In genomic region chr4:8534601-8535000, GRCh38 we compare ENCODE assay signal across 15 cellular contexts. TPM values are rescaled to one million over a fixed set of nuclear protein-coding genes. Genes with fewer than 3 reads are reported as not detected.
A peak's percentile ranks its signal among the peaks of the same experiment; 100 is the strongest.
DNase-seq lines count a peak whose midpoint lies in the region; ATAC-seq, FAIRE-seq and TF ChIP-seq lines count a peak whose summit lies in the region.
"Had no signal": no experiment of that assay in that cellular context is flagged by ENCODE, and none has a peak within 500 bp of the region (broad histone marks: within the 10 kb centered on the region; RNA-seq: fewer than 3 reads in every experiment).

No MANE protein-coding gene starts in this region.

- ATAC-seq in HCT116, result no peak
- ATAC-seq in left lung, result peak; percentile 6
- no peak for ATAC-seq in GM19324 (IDR thresholded peaks at IDR 0.05; ENCODE audit: low FRiP score, unreplicated experiment)
- ATAC-seq: gastrocnemius medialis had no signal

- H4K20me1 ChIP-seq in HCT116 (ENCODE audit: insufficient read depth), result no peaks in the 10 kb centered on the region

- TF ChIP-seq CTCF in HCT116 (IDR thresholded peaks at IDR 0.05 in 2 of 3, conservative IDR thresholded peaks at IDR 0.05 in 1 of 3; ENCODE audit: borderline replicate concordance in 1 of 3, insufficient read depth in 1 of 3, low read depth in 2 of 3, low read length in 2 of 3), result no peak
- TF ChIP-seq CTCF in bronchial epithelial cell (IDR thresholded peaks at IDR 0.05; ENCODE audit: insufficient read depth, low read length, severe bottlenecking), result no peak
- TF ChIP-seq CTCF in left lung (IDR thresholded peaks at IDR 0.05), result no peak

- H3K36me3 ChIP-seq in HCT116 (ENCODE audit: control insufficient read depth in 1 of 2, insufficient read depth in 2 of 2, low read length in 2 of 2), result no peaks in the 10 kb centered on the region
- H3K36me3 ChIP-seq in bronchial epithelial cell (ENCODE audit: control insufficient read depth, insufficient read depth, low read length), result no peaks in the 10 kb centered on the region
- H3K36me3 ChIP-seq in left lung, result no peaks in the 10 kb centered on the region
- H3K36me3 ChIP-seq: gastrocnemius medialis had no signal

- H2AFZ ChIP-seq in HCT116 (ENCODE audit: low read depth, low read length, poor library complexity, severe bottlenecking), result peak overlapping the region; percentile 40

- peak overlapping the region; percentile 65 for H3K4me2 ChIP-seq in HCT116 (ENCODE audit: low read length)

- no peak for TF ChIP-seq RAD21 in HCT116 (IDR thresholded peaks at IDR 0.05; ENCODE audit: low read depth)

- no TSS peak for BruUV-seq in HCT116 (replicated peaks; lab: Mats Ljungman, UMichigan)

- H3K27me3 ChIP-seq in HCT116 (ENCODE audit: insufficient read depth, low read length) (no peaks in the 10 kb centered on the region), bronchial epithelial cell (ENCODE audit: control insufficient read depth, insufficient read depth, low read length) (no peaks in the 10 kb centered on the region), left lung (no peaks in the 10 kb centered on the region)

- CTCF ChIA-PET in HCT116 (lab: Charles Lee), result interaction anchor here (1.0 kb wide), 1 partner anchor 66 kb away, joined by 5 read pairs; no protein-coding TSS in a partner anchor

- TF ChIP-seq POLR2A in HCT116 (IDR thresholded peaks at IDR 0.05; ENCODE audit: borderline replicate concordance, extremely low read depth, insufficient read depth, insufficient read length), result no peak

- DNase-seq in HCT116 (ENCODE audit: low read depth, low spot score), result no peak
- peak; percentile 55 for DNase-seq in bronchial epithelial cell (ENCODE audit: low read depth)
- DNase-seq in left lung, result no peak
- DNase-seq in renal cortical epithelial cell (ENCODE audit: low read depth), result peak; percentile 55
- no peak for DNase-seq in NCI-H345 treated with DMSO at 0.1 percent for 48 hours (lab: John Stamatoyannopoulos, UW; ENCODE audit: unreplicated experiment)
- DNase-seq in ureter (ENCODE audit: low spot score), result no peak
- DNase-seq in SHP77 (lab: John Stamatoyannopoulos, UW), result no peak
- DNase-seq: activated gamma-delta T cell, gastrocnemius medialis had no signal

- H3K9ac ChIP-seq in HCT116 (ENCODE audit: low read length), result no peak overlapping the region; the same call in 1 of the 2 replicates

- H3K4me1 ChIP-seq in HCT116 (ENCODE audit: control insufficient read depth in 1 of 2, insufficient read depth in 2 of 2, low read length in 2 of 2) (peaks cover 43 to 67% of the 10 kb centered on the region in 2 experiments), left lung (peaks cover 14 to 26% of the 10 kb centered on the region in 2 donors)
- H3K4me1 ChIP-seq: gastrocnemius medialis had no signal

- 0 out of 4 replicates have a peak overlapping the region, but pooled peaks of 1 of the 2 experiments have one; percentile 33 for H3K4me3 ChIP-seq in HCT116 (replicated peaks in 1 of 2; ENCODE audit: low read depth in 1 of 2, low read length in 2 of 2)
- no peak overlapping the region for H3K4me3 ChIP-seq in bronchial epithelial cell (ENCODE audit: low read depth, low read length)
- no peak overlapping the region for H3K4me3 ChIP-seq in left lung
- H3K4me3 ChIP-seq: gastrocnemius medialis, skin epidermis had no signal

- H3K79me2 ChIP-seq in HCT116 (ENCODE audit: insufficient read depth, low read length), result no peaks in the 10 kb centered on the region

- no peak for FAIRE-seq in bronchial epithelial cell (lab: Jason Lieb, UNC)
- FAIRE-seq: D721Med had no signal

- H3K9me3 ChIP-seq in HCT116 (ENCODE audit: control insufficient read depth in 1 of 2, insufficient read depth in 1 of 2, low read depth in 1 of 2, low read length in 2 of 2) (no peaks in the 10 kb centered on the region), left lung (no peaks in the 10 kb centered on the region)
- H3K9me3 ChIP-seq: gastrocnemius medialis had no signal

- H3K9me2 ChIP-seq in HCT116 (ENCODE audit: insufficient read depth), result no peaks in the 10 kb centered on the region

- RAD21 ChIA-PET in HCT116 (lab: Charles Lee; ENCODE audit: low non-redundant PET in 1 of 2, low total read pairs in 2 of 2, uncharacterized antibody in 2 of 2, unreplicated experiment in 2 of 2), result no interaction called here

- H3K27ac ChIP-seq in HCT116 (ENCODE audit: low read depth, low read length) (no peak overlapping the region; the same call in 1 of the 2 replicates), left lung (peak overlapping the region; percentile 72 to 78)
- H3K27ac ChIP-seq: gastrocnemius medialis had no signal

- POLR2A ChIA-PET in HCT116 (lab: Charles Lee), result no interaction called here

- intact Hi-C loops in HCT116 (cut with micrococcal nuclease) (no loop called here), left lung (cut with DNase I) (no loop called here)

TF ChIP-seq in HCT116, 20 proteins besides CTCF, POLR2A, EP300 and RAD21 (continues in another document):
- TF ChIP-seq ZBTB33 (IDR thresholded peaks at IDR 0.05; ENCODE audit: extremely low read depth, insufficient replicate concordance, low read length) (no peak), EZH2 (IDR thresholded peaks at IDR 0.05) (no peak), SIN3A (IDR thresholded peaks at IDR 0.05; ENCODE audit: low read depth) (no peak), EZH2phosphoT487 (IDR thresholded peaks at IDR 0.05; ENCODE audit: borderline replicate concordance) (no peak), REST (IDR thresholded peaks at IDR 0.05; ENCODE audit: low read depth) (no peak), ELF1 (IDR thresholded peaks at IDR 0.05; ENCODE audit: borderline replicate concordance, low read depth) (no peak), SP1 (IDR thresholded peaks at IDR 0.05; ENCODE audit: low read depth) (no peak), ATF3 (IDR thresholded peaks at IDR 0.05) (no peak), ZNF274 (IDR thresholded peaks at IDR 0.05; ENCODE audit: low read depth, low read length) (no peak), POLR2AphosphoS5 (IDR thresholded peaks at IDR 0.05; ENCODE audit: low read depth, low read length) (no peak), ZFX (IDR thresholded peaks at IDR 0.05) (no peak), EGR1 (IDR thresholded peaks at IDR 0.05; ENCODE audit: low read depth) (no peak), YY1 (IDR thresholded peaks at IDR 0.05; ENCODE audit: extremely low read depth, insufficient replicate concordance, low read depth, low read length) (no peak), JUND (IDR thresholded peaks at IDR 0.05) (no peak), FOSL1 (IDR thresholded peaks at IDR 0.05; ENCODE audit: low read depth) (no peak), CBX3 (IDR thresholded peaks at IDR 0.05; ENCODE audit: low read depth) (no peak)

RNA-seq across cellular contexts. Expression of gene GPR78, which starts 45.6 kb away (rescaled TPM):
- total RNA-seq in HCT116 (2021; ENCODE audit: unreplicated experiment) (not detected), bronchial epithelial cell (under 0.01 and 0.51 TPM in 2 replicates), left lung (under 1 TPM; 0.08 to 0.67 TPM), renal cortical epithelial cell (not detected in 2 replicates), ureter (1.4 TPM)
- polyA plus RNA-seq in HCT116 (2012), result 0.04 and 0.05 TPM in 2 replicates
- total RNA-seq: gastrocnemius medialis, HT-29, neural crest cell, subcutaneous adipose tissue had no signal

RNA-seq across cellular contexts. Expression of gene CPZ, which starts 58.0 kb away (rescaled TPM):
- total RNA-seq in HCT116 (2021; ENCODE audit: unreplicated experiment) (not detected), bronchial epithelial cell (0.26 TPM in 1 of 2 replicates, not detected in the other), left lung (10 to 100 TPM in 1 of 2 donors, 1 to 10 TPM in 1; 4.3 to 18.4 TPM), renal cortical epithelial cell (0.20 TPM in 1 of 2 replicates, not detected in the other), ureter (7.4 TPM)
- polyA plus RNA-seq in HCT116 (2012), result 0.14 and 0.19 TPM in 2 replicates
- total RNA-seq: gastrocnemius medialis, HT-29, neural crest cell had no signal

Comparison
In these comparisons a context has a peak if more than half of its experiments do, and no peak if none do; other contexts are left out.
1. DNase-seq: peak in bronchial epithelial cell (single experiment) and renal cortical epithelial cell (single experiment); none in HCT116 (single experiment), left lung (0 of 2), NCI-H345 treated with DMSO at 0.1 percent for 48 hours (single experiment), ureter (single experiment) and SHP77 (0 of 2).